14 cellular contexts compared by ENCODE assay signal in genomic region chr9:108041551-108041950, GRCh38.
DNase-seq lines count a peak whose midpoint lies in the region; ATAC-seq, FAIRE-seq and TF ChIP-seq lines count a peak whose summit lies in the region.
"Had no signal": no experiment of that assay in that cellular context is flagged by ENCODE, and none has a peak within 500 bp of the region (broad histone marks: within the 10 kb centered on the region; RNA-seq: fewer than 3 reads in every experiment).

No MANE protein-coding gene starts in this region.

- no peak for FAIRE-seq in K562 (lab: Jason Lieb, UNC)
- FAIRE-seq: H1 had no signal

- WGBS in K562 (ENCODE audit: insufficient coverage, low coverage, missing lambda C conversion rate), result 33% methylated on average over 1 of the region's 1 CpG

- H3K27me3 ChIP-seq in K562 (ENCODE audit: control insufficient read depth in 2 of 2, insufficient read depth in 2 of 2, low read length in 2 of 2), result no peaks in the 10 kb centered on the region
- no peaks in the 10 kb centered on the region for H3K27me3 ChIP-seq in CD8-positive, alpha-beta memory T cell (ENCODE audit: insufficient read depth, low read length, poor library complexity, severe bottlenecking)

- POLR2A ChIA-PET in K562 (lab: Yijun Ruan, JAX), result interaction anchor here (1.2 kb wide), 1 partner anchor 29 kb away, joined by 3 read pairs; no protein-coding TSS in a partner anchor
- POLR2A ChIA-PET in CD8-positive, alpha-beta memory T cell (lab: Charles Lee), result no interaction called here

- intact Hi-C loops in K562 (cut with micrococcal nuclease), result no loop called here
- intact Hi-C loops in activated T-helper 1 cell treated with anti-CD3 and anti-CD28 coated beads, Interleukin-12 subunit alpha, Interleukin-12 subunit beta, Interleukin-2, Interleukin-4 antibody, amounts not matched to agents 30 ng/mL and 10 ng/mL and 1 ng/mL, durations not matched to agents 14 hours and 24 hours and 36 hours (cut with micrococcal nuclease), result no loop called here

- H3K9me1 ChIP-seq in K562 (ENCODE audit: control insufficient read depth, insufficient read depth, low read length), result no peaks in the 10 kb centered on the region

- H3K27me3 Mint-ChIP-seq in CD8-positive, alpha-beta memory T cell, result no peaks in the 10 kb centered on the region
- no peaks in the 10 kb centered on the region for H3K27me3 Mint-ChIP-seq in activated T-helper 1 cell treated with anti-CD3 and anti-CD28 coated beads, Interleukin-12 subunit alpha, Interleukin-12 subunit beta, Interleukin-2, Interleukin-4 antibody, amounts not matched to agents 30 ng/mL and 10 ng/mL and 1 ng/mL, durations not matched to agents 14 hours and 24 hours and 36 hours (ENCODE audit: insufficient read depth)

- H3K9ac ChIP-seq in K562 (ENCODE audit: insufficient read depth in 1 of 2, low read depth in 2 of 2, low read length in 2 of 2), result no peak overlapping the region

- H3K4me1 Mint-ChIP-seq in CD8-positive, alpha-beta memory T cell, result no peaks in the 10 kb centered on the region
- no peaks in the 10 kb centered on the region for H3K4me1 Mint-ChIP-seq in activated T-helper 1 cell treated with anti-CD3 and anti-CD28 coated beads, Interleukin-12 subunit alpha, Interleukin-12 subunit beta, Interleukin-2, Interleukin-4 antibody, amounts not matched to agents 30 ng/mL and 10 ng/mL and 1 ng/mL, durations not matched to agents 14 hours and 24 hours and 36 hours (ENCODE audit: low read depth)

- no peaks in the 10 kb centered on the region for H3K79me2 ChIP-seq in K562 (ENCODE audit: control insufficient read depth, insufficient read depth, low read length)

- H3K9me3 Mint-ChIP-seq in CD8-positive, alpha-beta memory T cell, result peaks cover 8 to 14% (median 10%) of the 10 kb centered on the region in 5 donors
- peaks cover 7% of the 10 kb centered on the region for H3K9me3 Mint-ChIP-seq in activated T-helper 1 cell treated with anti-CD3 and anti-CD28 coated beads, Interleukin-12 subunit alpha, Interleukin-12 subunit beta, Interleukin-2, Interleukin-4 antibody, amounts not matched to agents 30 ng/mL and 10 ng/mL and 1 ng/mL, durations not matched to agents 14 hours and 24 hours and 36 hours

- peak overlapping the region; percentile 4; the same call in 1 of the 2 replicates for H2AFZ ChIP-seq in K562 (ENCODE audit: low read depth, low read length)

- TF ChIP-seq EP300 in K562 (IDR thresholded peaks at IDR 0.05; ENCODE audit: low read length), result no peak

- H3K4me1 ChIP-seq in K562 (replicated peaks in 1 of 2; ENCODE audit: control insufficient read depth in 2 of 2, insufficient read depth in 2 of 2, low read length in 2 of 2), result peaks cover 0 to 11% of the 10 kb centered on the region in 2 experiments; a peak in 3 of 5 replicates
- H3K4me1 ChIP-seq in CD8-positive, alpha-beta memory T cell (ENCODE audit: insufficient read depth, low read length), result no peaks in the 10 kb centered on the region

- H4K20me1 ChIP-seq in K562 (replicated peaks; ENCODE audit: control insufficient read depth, insufficient read depth, low read length), result no peaks in the 10 kb centered on the region

- DNase-seq in AG08395 (ENCODE audit: low spot score) (peak; percentile 79), M059J (ENCODE audit: low read depth) (peak; percentile 90), K562 (ENCODE audit: extremely low read depth in 1 of 4, low spot score in 3 of 4) (no peak), kidney tubule cell (ENCODE audit: low spot score) (peak; percentile 93), NCI-H446 (lab: John Stamatoyannopoulos, UW) (no peak)
- DNase-seq in CD8-positive, alpha-beta memory T cell, result no peak
- DNase-seq in activated T-helper 1 cell treated with anti-CD3 and anti-CD28 coated beads, Interleukin-12 subunit alpha, Interleukin-12 subunit beta, Interleukin-2, Interleukin-4 antibody, amounts not matched to agents 30 ng/mL and 10 ng/mL and 1 ng/mL, durations not matched to agents 14 hours and 24 hours and 36 hours (ENCODE audit: low spot score), result no peak
- DNase-seq: amygdala; MM.1S; NCI-H526; stimulated activated CD4-positive, alpha-beta T cell treated with anti-CD3 and anti-CD28 coated beads, Interleukin-12 subunit alpha, Interleukin-12 subunit beta, amount 100 ng/mL, for 4 hours had no signal

- no peak overlapping the region for H3K27ac ChIP-seq in K562 (ENCODE audit: extremely low read depth, low read depth, low read length)
- H3K27ac ChIP-seq in CD8-positive, alpha-beta memory T cell (ENCODE audit: low read depth, low read length), result no peak overlapping the region

- H3K27ac Mint-ChIP-seq in CD8-positive, alpha-beta memory T cell, result no peak overlapping the region
- H3K27ac Mint-ChIP-seq in activated T-helper 1 cell treated with anti-CD3 and anti-CD28 coated beads, Interleukin-12 subunit alpha, Interleukin-12 subunit beta, Interleukin-2, Interleukin-4 antibody, amounts not matched to agents 30 ng/mL and 10 ng/mL and 1 ng/mL, durations not matched to agents 14 hours and 24 hours and 36 hours, result no peak overlapping the region
- H3K27ac Mint-ChIP-seq: nephron had no signal

- no peak for TF ChIP-seq POLR2A in K562 (conservative IDR thresholded peaks at IDR 0.05)

- CTCF ChIA-PET in K562 (lab: Yijun Ruan, JAX; ENCODE audit: low intra/inter-chr PET ratio), result no interaction called here
- CTCF ChIA-PET in CD8-positive, alpha-beta memory T cell (lab: Charles Lee), result no interaction called here

- no peaks in the 10 kb centered on the region; the same call in 1 of the 2 replicates for H3K9me3 ChIP-seq in K562 (replicated peaks; ENCODE audit: control insufficient read depth, insufficient read depth, low read depth, low read length)
- H3K9me3 ChIP-seq in CD8-positive, alpha-beta memory T cell (ENCODE audit: low read length), result no peaks in the 10 kb centered on the region

- no peaks in the 10 kb centered on the region for H3K36me3 ChIP-seq in K562 (ENCODE audit: control insufficient read depth, insufficient read depth, low read length)
- H3K36me3 ChIP-seq in CD8-positive, alpha-beta memory T cell (ENCODE audit: insufficient read depth, low read length), result no peaks in the 10 kb centered on the region

- H3K4me3 ChIP-seq in K562, result no peak overlapping the region
- H3K4me3 ChIP-seq in CD8-positive, alpha-beta memory T cell (ENCODE audit: low read length), result no peak overlapping the region

- H3K36me3 Mint-ChIP-seq in CD8-positive, alpha-beta memory T cell, result no peaks in the 10 kb centered on the region
- no peaks in the 10 kb centered on the region for H3K36me3 Mint-ChIP-seq in activated T-helper 1 cell treated with anti-CD3 and anti-CD28 coated beads, Interleukin-12 subunit alpha, Interleukin-12 subunit beta, Interleukin-2, Interleukin-4 antibody, amounts not matched to agents 30 ng/mL and 10 ng/mL and 1 ng/mL, durations not matched to agents 14 hours and 24 hours and 36 hours (ENCODE audit: low read depth)

- BruUV-seq in K562 (replicated peaks; lab: Mats Ljungman, UMichigan), result no TSS peak

- ATAC-seq in K562 (no peak), GM21390 (IDR thresholded peaks at IDR 0.05; ENCODE audit: unreplicated experiment) (no peak)

- no peak for TF ChIP-seq CTCF in K562 (IDR thresholded peaks at IDR 0.05 in 2 of 3, conservative IDR thresholded peaks at IDR 0.05 in 1 of 3; ENCODE audit: insufficient read depth in 2 of 3, low read depth in 1 of 3, low read length in 3 of 3)

- H3K4me3 Mint-ChIP-seq in CD8-positive, alpha-beta memory T cell, result no peak overlapping the region
- no peak overlapping the region for H3K4me3 Mint-ChIP-seq in activated T-helper 1 cell treated with anti-CD3 and anti-CD28 coated beads, Interleukin-12 subunit alpha, Interleukin-12 subunit beta, Interleukin-2, Interleukin-4 antibody, amounts not matched to agents 30 ng/mL and 10 ng/mL and 1 ng/mL, durations not matched to agents 14 hours and 24 hours and 36 hours
- H3K4me3 Mint-ChIP-seq: nephron had no signal

- TF ChIP-seq RAD21 in K562 (CRISPR knock-in tag; conservative IDR thresholded peaks at IDR 0.05 in 1 of 2, IDR thresholded peaks at IDR 0.05 in 1 of 2), result no peak

- in situ Hi-C loops in K562 (cut with MboI), result no loop called here

- no peak overlapping the region for H3K4me2 ChIP-seq in K562 (ENCODE audit: insufficient read depth, low read length)

TF ChIP-seq in K562, 482 proteins besides CTCF, POLR2A, EP300 and RAD21:
- TF ChIP-seq KDM2B (CRISPR knock-in tag; IDR thresholded peaks at IDR 0.05), result no peak
- no peak for TF ChIP-seq ZNF124 (CRISPR knock-in tag; IDR thresholded peaks at IDR 0.05)
- no peak for TF ChIP-seq COPS2 (conservative IDR thresholded peaks at IDR 0.05)
- no peak for TF ChIP-seq NUFIP1 (IDR thresholded peaks at IDR 0.05; ENCODE audit: partially characterized antibody)
- TF ChIP-seq ILF3 (IDR thresholded peaks at IDR 0.05; ENCODE audit: borderline replicate concordance), result no peak
- TF ChIP-seq ZNF277 (CRISPR knock-in tag; IDR thresholded peaks at IDR 0.05; ENCODE audit: borderline replicate concordance), result no peak
- TF ChIP-seq TCF15 (CRISPR knock-in tag; IDR thresholded peaks at IDR 0.05), result no peak
- no peak for TF ChIP-seq ELF2 (CRISPR knock-in tag; IDR thresholded peaks at IDR 0.05)
- TF ChIP-seq DEAF1 (CRISPR knock-in tag; IDR thresholded peaks at IDR 0.05), result no peak
- no peak for TF ChIP-seq ZNF347 (CRISPR knock-in tag; IDR thresholded peaks at IDR 0.05; ENCODE audit: low read depth)

Comparison
In these comparisons a context has a peak if more than half of its experiments do, and no peak if none do; other contexts are left out.
1. DNase-seq: peak in AG08395 (single experiment), M059J (single experiment) and kidney tubule cell (single experiment); none in K562 (0 of 4), CD8-positive, alpha-beta memory T cell (0 of 5), NCI-H446 (0 of 2) and activated T-helper 1 cell treated with anti-CD3 and anti-CD28 coated beads, Interleukin-12 subunit alpha, Interleukin-12 subunit beta, Interleukin-2, Interleukin-4 antibody, amounts not matched to agents 30 ng/mL and 10 ng/mL and 1 ng/mL, durations not matched to agents 14 hours and 24 hours and 36 hours (single experiment).